Comparison of ENCODE assay signal across 11 cellular contexts in the genomic region with DNA sequence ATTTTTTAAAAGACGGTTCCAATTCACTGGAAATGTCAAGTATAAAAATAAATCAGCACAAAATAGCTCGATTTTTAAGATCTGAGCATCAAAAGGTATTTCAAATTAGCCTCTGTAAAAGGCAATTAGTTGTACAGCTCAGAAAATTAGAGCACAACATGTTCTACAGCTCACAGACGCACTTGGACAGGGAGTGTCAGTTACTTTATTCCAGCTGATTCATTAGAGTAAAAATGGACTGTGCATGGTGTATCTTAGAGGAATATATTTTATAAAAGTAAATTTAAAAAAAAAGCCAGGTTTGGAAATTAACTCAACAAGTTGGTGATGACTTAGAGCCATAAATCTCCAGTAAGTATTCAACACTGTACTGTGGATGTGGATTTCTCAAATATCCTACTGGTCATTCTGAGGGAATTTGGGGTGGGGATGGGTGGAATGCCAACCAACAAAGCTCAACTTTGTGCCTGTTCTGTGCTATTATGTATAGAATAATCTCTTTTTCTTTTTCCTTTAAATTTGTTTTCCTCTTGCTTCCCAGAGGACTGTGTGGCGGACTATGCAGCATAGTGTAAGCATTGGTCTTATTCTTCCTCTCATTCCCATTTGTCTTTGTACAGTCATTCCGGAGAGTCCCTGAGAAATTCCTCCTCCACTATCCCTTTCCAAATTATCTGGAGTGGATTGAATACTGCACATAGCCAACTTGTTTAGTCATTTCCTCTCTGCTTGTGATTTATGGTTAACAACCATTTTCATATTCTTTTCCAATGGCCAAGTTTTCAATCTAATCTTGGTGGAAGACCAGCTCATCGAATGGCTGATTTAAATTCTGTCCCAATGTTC.
DNase-seq lines count a peak whose midpoint lies in the region; ATAC-seq and TF ChIP-seq lines count a peak whose summit lies in the region.
"Had no signal": no experiment of that assay in that cellular context is flagged by ENCODE, and none has a peak within 500 bp of the region (broad histone marks: within the 10 kb centered on the region; RNA-seq: fewer than 3 reads in every experiment).

No MANE protein-coding gene starts in this region.

- H3K4me3 ChIP-seq in fibroblast of lung (replicated peaks in 1 of 4; ENCODE audit: control extremely low read depth in 1 of 4, insufficient read depth in 1 of 4, low read depth in 3 of 4, low read length in 4 of 4), result no peak overlapping the region
- H3K4me3 ChIP-seq: psoas muscle had no signal

- DNase-seq in COLO829 (ENCODE audit: low spot score), result peak; percentile 73
- DNase-seq in RKO (ENCODE audit: low spot score), result peak; percentile 80
- DNase-seq in fibroblast of lung (ENCODE audit: low read depth in 2 of 2), result peak; percentile 73 to 96
- no peak for DNase-seq in omental fat pad (ENCODE audit: low spot score)
- no peak for DNase-seq in 8988T
- no peak for DNase-seq in anterior cingulate cortex (lab: John Stamatoyannopoulos, UW)
- DNase-seq in activated CD8-positive, alpha-beta memory T cell treated with anti-CD3 and anti-CD28 coated beads for 24 hours, result no peak
- no peak for DNase-seq in activated T-helper 1 cell treated with anti-CD3 and anti-CD28 coated beads, Interleukin-12 subunit alpha, Interleukin-12 subunit beta, Interleukin-2, Interleukin-4 antibody, amounts not matched to agents 30 ng/mL and 10 ng/mL and 1 ng/mL, durations not matched to agents 14 hours and 24 hours and 36 hours (ENCODE audit: low spot score)
- DNase-seq: activated naive CD4-positive, alpha-beta T cell treated with Interleukin-2 at 50 U/mL for 16 hours; NCI-H2029 treated with DMSO at 0.1 percent for 48 hours; psoas muscle had no signal

- H3K9me3 Mint-ChIP-seq in activated T-helper 1 cell treated with anti-CD3 and anti-CD28 coated beads, Interleukin-12 subunit alpha, Interleukin-12 subunit beta, Interleukin-2, Interleukin-4 antibody, amounts not matched to agents 30 ng/mL and 10 ng/mL and 1 ng/mL, durations not matched to agents 14 hours and 24 hours and 36 hours, result peaks cover 3% of the 10 kb centered on the region

- peak overlapping the region; percentile 15 for H3K4me2 ChIP-seq in fibroblast of lung (ENCODE audit: extremely low read depth, insufficient read depth, low read length)

- H3K36me3 ChIP-seq in fibroblast of lung (ENCODE audit: control insufficient read depth, insufficient read depth, low read length), result no peaks in the 10 kb centered on the region

- no peak overlapping the region for H3K4me3 Mint-ChIP-seq in activated T-helper 1 cell treated with anti-CD3 and anti-CD28 coated beads, Interleukin-12 subunit alpha, Interleukin-12 subunit beta, Interleukin-2, Interleukin-4 antibody, amounts not matched to agents 30 ng/mL and 10 ng/mL and 1 ng/mL, durations not matched to agents 14 hours and 24 hours and 36 hours

- no peaks in the 10 kb centered on the region for H4K20me1 ChIP-seq in fibroblast of lung (ENCODE audit: control insufficient read depth, extremely low read depth, insufficient read depth, low read length)

- no peaks in the 10 kb centered on the region for H3K9me3 ChIP-seq in fibroblast of lung (ENCODE audit: control insufficient read depth, insufficient read depth, low read depth, low read length)
- H3K9me3 ChIP-seq: psoas muscle had no signal

- H3K27me3 Mint-ChIP-seq in activated T-helper 1 cell treated with anti-CD3 and anti-CD28 coated beads, Interleukin-12 subunit alpha, Interleukin-12 subunit beta, Interleukin-2, Interleukin-4 antibody, amounts not matched to agents 30 ng/mL and 10 ng/mL and 1 ng/mL, durations not matched to agents 14 hours and 24 hours and 36 hours (ENCODE audit: insufficient read depth), result peaks cover 3% of the 10 kb centered on the region

- peaks cover 21% of the 10 kb centered on the region for H3K4me1 ChIP-seq in fibroblast of lung (ENCODE audit: control insufficient read depth, extremely low read depth, insufficient read depth, low read length)

- H2AFZ ChIP-seq in fibroblast of lung (ENCODE audit: low read length), result no peak overlapping the region

- H3K4me1 Mint-ChIP-seq in activated T-helper 1 cell treated with anti-CD3 and anti-CD28 coated beads, Interleukin-12 subunit alpha, Interleukin-12 subunit beta, Interleukin-2, Interleukin-4 antibody, amounts not matched to agents 30 ng/mL and 10 ng/mL and 1 ng/mL, durations not matched to agents 14 hours and 24 hours and 36 hours (ENCODE audit: low read depth), result peaks cover 24% of the 10 kb centered on the region

- peaks cover 2% of the 10 kb centered on the region for H3K36me3 Mint-ChIP-seq in activated T-helper 1 cell treated with anti-CD3 and anti-CD28 coated beads, Interleukin-12 subunit alpha, Interleukin-12 subunit beta, Interleukin-2, Interleukin-4 antibody, amounts not matched to agents 30 ng/mL and 10 ng/mL and 1 ng/mL, durations not matched to agents 14 hours and 24 hours and 36 hours (ENCODE audit: low read depth)

- no peak overlapping the region for H3K27ac Mint-ChIP-seq in activated T-helper 1 cell treated with anti-CD3 and anti-CD28 coated beads, Interleukin-12 subunit alpha, Interleukin-12 subunit beta, Interleukin-2, Interleukin-4 antibody, amounts not matched to agents 30 ng/mL and 10 ng/mL and 1 ng/mL, durations not matched to agents 14 hours and 24 hours and 36 hours

- peak overlapping the region; percentile 49 for H3K27ac ChIP-seq in fibroblast of lung (ENCODE audit: insufficient read depth, low read length)
- H3K27ac ChIP-seq: psoas muscle had no signal

- intact Hi-C loops in activated T-helper 1 cell treated with anti-CD3 and anti-CD28 coated beads, Interleukin-12 subunit alpha, Interleukin-12 subunit beta, Interleukin-2, Interleukin-4 antibody, amounts not matched to agents 30 ng/mL and 10 ng/mL and 1 ng/mL, durations not matched to agents 14 hours and 24 hours and 36 hours (cut with micrococcal nuclease), result no loop called here

- peak; percentile 90 for ATAC-seq in omental fat pad (ENCODE audit: low FRiP score)

- H3K27me3 ChIP-seq in fibroblast of lung (ENCODE audit: control insufficient read depth, insufficient read depth, low read length), result no peaks in the 10 kb centered on the region

- no peaks in the 10 kb centered on the region for H3K79me2 ChIP-seq in fibroblast of lung (ENCODE audit: control insufficient read depth, insufficient read depth, low read length)

- H3K9ac ChIP-seq in fibroblast of lung (ENCODE audit: insufficient read depth, low read length), result no peak overlapping the region

- no peak for TF ChIP-seq CTCF in fibroblast of lung (conservative IDR thresholded peaks at IDR 0.05 in 1 of 2, IDR thresholded peaks at IDR 0.05 in 1 of 2; ENCODE audit: low read depth in 1 of 2, low read length in 2 of 2)
- TF ChIP-seq CTCF in omental fat pad (IDR thresholded peaks at IDR 0.05), result no peak

Comparison
In these comparisons a context has a peak if more than half of its experiments do, and no peak if none do; other contexts are left out.
1. DNase-seq: peak in COLO829 (single experiment), RKO (single experiment) and fibroblast of lung (2 of 2); none in omental fat pad (single experiment), 8988T (single experiment), anterior cingulate cortex (0 of 58), activated CD8-positive, alpha-beta memory T cell treated with anti-CD3 and anti-CD28 coated beads for 24 hours (single experiment) and activated T-helper 1 cell treated with anti-CD3 and anti-CD28 coated beads, Interleukin-12 subunit alpha, Interleukin-12 subunit beta, Interleukin-2, Interleukin-4 antibody, amounts not matched to agents 30 ng/mL and 10 ng/mL and 1 ng/mL, durations not matched to agents 14 hours and 24 hours and 36 hours (single experiment).